8 cellular contexts compared by ENCODE assay signal in the genomic region with DNA sequence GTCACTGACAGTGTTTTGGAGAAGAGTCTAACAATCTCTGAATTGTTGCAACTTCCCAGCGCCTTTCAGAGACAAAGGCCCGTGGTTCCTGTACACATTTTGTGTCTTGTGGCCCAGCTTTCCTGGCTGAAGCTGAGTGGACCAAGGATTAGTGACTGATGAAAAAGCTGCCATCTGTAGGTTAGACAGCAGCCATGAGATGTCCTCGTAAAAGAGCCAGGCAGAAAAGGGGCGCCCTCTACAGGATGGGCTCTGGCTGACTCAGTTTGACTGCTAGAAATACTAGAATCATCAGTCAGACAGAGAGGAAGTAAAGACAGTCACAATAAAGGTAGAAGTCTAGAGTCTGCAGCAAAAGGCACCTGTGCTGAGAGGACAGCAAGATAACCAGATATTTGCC. TPM values are rescaled to one million over a fixed set of nuclear protein-coding genes. Genes with fewer than 3 reads are reported as not detected.
DNase-seq lines count a peak whose midpoint lies in the region; ATAC-seq and TF ChIP-seq lines count a peak whose summit lies in the region.

No MANE protein-coding gene starts in this region.

- peaks cover 11% of the 10 kb centered on the region for H3K27me3 Mint-ChIP-seq in activated naive CD8-positive, alpha-beta T cell treated with anti-CD3 and anti-CD28 coated beads, Interleukin-2, amount 10 ng/mL, durations not matched to agents 7 days and 5 days

- H3K4me3 ChIP-seq in BE2C (ENCODE audit: low read depth, low read length), result no peak overlapping the region

- H3K27me3 ChIP-seq in BE2C, result no peaks in the 10 kb centered on the region

- H3K9me3 Mint-ChIP-seq in activated naive CD8-positive, alpha-beta T cell treated with anti-CD3 and anti-CD28 coated beads, Interleukin-2, amount 10 ng/mL, durations not matched to agents 7 days and 5 days, result no peaks in the 10 kb centered on the region

- DNase-seq in BE2C (peak; percentile 32), HCEC 1CT (peak; percentile 69), SIG-M5 treated with dmso at 0.1 percent for 504 hours (lab: John Stamatoyannopoulos, UW; ENCODE audit: unreplicated experiment) (peak; percentile 68), left colon (peak; percentile 40 to 57), NCI-H187 treated with DMSO at 0.1 percent for 48 hours (lab: John Stamatoyannopoulos, UW) (no peak)
- peak; percentile 45 for DNase-seq in activated naive CD8-positive, alpha-beta T cell treated with anti-CD3 and anti-CD28 coated beads, Interleukin-2, amount 10 ng/mL, durations not matched to agents 7 days and 5 days
- peak; percentile 23 to 39 for DNase-seq in stimulated activated CD8-positive, alpha-beta memory T cell treated with anti-CD3 and anti-CD28 coated beads, Interleukin-7, amount 100 ng/mL, for 48 hours (ENCODE audit: extremely low read depth in 1 of 2, low read depth in 1 of 2)

- no peaks in the 10 kb centered on the region for H3K36me3 ChIP-seq in BE2C

- H3K4me3 Mint-ChIP-seq in activated naive CD8-positive, alpha-beta T cell treated with anti-CD3 and anti-CD28 coated beads, Interleukin-2, amount 10 ng/mL, durations not matched to agents 7 days and 5 days, result no peak overlapping the region

- TF ChIP-seq CTCF in BE2C (IDR thresholded peaks at IDR 0.05; ENCODE audit: low read depth, low read length), result peak; percentile 52

- POLR2A ChIA-PET in activated naive CD8-positive, alpha-beta T cell treated with anti-CD3 and anti-CD28 coated beads, Interleukin-2, amount 10 ng/mL, durations not matched to agents 7 days and 5 days (lab: Charles Lee), result no interaction called here

- no peaks in the 10 kb centered on the region for H3K4me1 ChIP-seq in BE2C

- H3K4me1 Mint-ChIP-seq in activated naive CD8-positive, alpha-beta T cell treated with anti-CD3 and anti-CD28 coated beads, Interleukin-2, amount 10 ng/mL, durations not matched to agents 7 days and 5 days, result no peaks in the 10 kb centered on the region

- H3K36me3 Mint-ChIP-seq in activated naive CD8-positive, alpha-beta T cell treated with anti-CD3 and anti-CD28 coated beads, Interleukin-2, amount 10 ng/mL, durations not matched to agents 7 days and 5 days, result no peaks in the 10 kb centered on the region

- intact Hi-C loops in left colon (cut with DNase I, micrococcal nuclease), result no loop called here

- no peaks in the 10 kb centered on the region for H3K9me3 ChIP-seq in BE2C

- peak; percentile 74 for ATAC-seq in activated naive CD8-positive, alpha-beta T cell treated with anti-CD3 and anti-CD28 coated beads, Interleukin-2, amount 10 ng/mL, durations not matched to agents 7 days and 5 days (ENCODE audit: low read depth)
- peak; percentile 48 for ATAC-seq in left colon
- ATAC-seq in GM21786 (IDR thresholded peaks at IDR 0.05; ENCODE audit: unreplicated experiment), result no peak

- H3K27ac Mint-ChIP-seq in activated naive CD8-positive, alpha-beta T cell treated with anti-CD3 and anti-CD28 coated beads, Interleukin-2, amount 10 ng/mL, durations not matched to agents 7 days and 5 days, result no peak overlapping the region

RNA-seq across cellular contexts. Expression of a gene that starts 26.5 kb away (rescaled TPM):
- 5.2 TPM for polyA plus RNA-seq in BE2C (2012; ENCODE audit: insufficient read depth, insufficient read length, low read depth)
- total RNA-seq in activated naive CD8-positive, alpha-beta T cell treated with anti-CD3 and anti-CD28 coated beads, Interleukin-2, amount 10 ng/mL, durations not matched to agents 7 days and 5 days, result 10 to 100 TPM; 34.4 to 36.0 TPM
- 10 to 100 TPM; 48.9 to 61.4 TPM for total RNA-seq in left colon
